ENCODE assay signal across 21 cellular contexts in the genomic region with DNA sequence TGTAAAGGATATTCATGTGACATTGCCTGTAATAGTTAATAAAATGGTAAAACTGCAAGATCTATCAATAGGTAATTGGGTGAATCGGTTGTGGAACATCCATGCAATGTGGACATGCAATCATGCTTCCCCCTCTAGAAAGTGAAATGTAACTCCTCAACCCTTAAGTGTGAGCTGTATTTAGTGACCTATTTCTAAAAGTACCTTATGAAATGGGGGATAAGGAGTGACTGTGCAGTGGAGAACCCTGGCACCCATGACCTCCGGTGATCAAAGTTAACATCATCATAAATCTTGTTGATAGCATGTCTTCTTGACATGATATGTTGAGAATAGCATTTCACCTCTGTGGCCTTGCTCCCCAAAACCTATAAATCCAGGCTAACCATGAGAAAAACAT.
"Had no signal": no experiment of that assay in that cellular context is flagged by ENCODE, and none has a peak within 500 bp of the region (broad histone marks: within the 10 kb centered on the region; RNA-seq: fewer than 3 reads in every experiment).

No MANE protein-coding gene starts in this region.

- ATAC-seq: effector memory CD8-positive, alpha-beta T cell; esophagus mucosa; foreskin keratinocyte; gastroesophageal sphincter; heart left ventricle; heart right ventricle had no signal

- DNase-seq: colonic mucosa; cortex of kidney; dermis blood vessel endothelial cell; dorsolateral prefrontal cortex; effector CD4-positive, alpha-beta T cell; effector CD8-positive, alpha-beta T cell; effector memory CD4-positive, alpha-beta T cell; effector memory CD8-positive, alpha-beta T cell; endodermal cell; erythroblast; esophagus squamous epithelium; foreskin fibroblast; foreskin keratinocyte; foreskin melanocyte; gastrocnemius medialis; glutamatergic neuron; head of caudate nucleus; heart left ventricle; heart right ventricle had no signal
